Comparison of ENCODE assay signal across 15 cellular contexts in the genomic region with DNA sequence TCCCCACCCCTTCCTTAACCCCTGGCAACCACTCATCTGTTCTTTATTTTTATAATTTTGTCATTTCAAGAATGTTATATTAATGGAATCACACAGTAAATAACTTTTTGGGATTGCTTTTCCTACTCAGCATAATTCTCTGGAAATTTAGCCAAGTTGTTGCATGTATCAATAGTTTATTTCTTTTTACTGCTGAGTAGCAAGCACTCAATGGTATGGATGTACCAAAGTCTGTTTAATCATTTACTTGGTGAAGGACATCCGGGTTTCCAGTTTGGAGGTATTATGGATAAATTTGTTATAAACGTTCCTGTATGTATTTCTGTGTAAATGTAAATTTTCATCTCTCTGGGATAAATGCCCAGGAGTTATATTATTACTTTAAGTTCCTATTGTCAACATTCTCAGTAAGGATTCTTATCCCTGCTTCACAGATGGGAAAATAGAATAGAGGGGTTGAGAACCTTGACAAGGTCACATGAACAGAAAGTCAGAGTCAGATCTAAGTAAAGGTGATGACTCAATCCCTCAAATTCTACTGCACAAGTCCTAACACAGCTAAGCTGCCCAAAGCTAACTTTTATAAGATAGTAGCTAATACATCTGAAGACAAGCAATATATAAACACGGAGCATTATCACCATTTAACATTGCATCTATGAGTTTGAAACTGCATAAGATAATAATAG.
DNase-seq lines count a peak whose midpoint lies in the region; ATAC-seq and TF ChIP-seq lines count a peak whose summit lies in the region.
"Had no signal": no experiment of that assay in that cellular context is flagged by ENCODE, and none has a peak within 500 bp of the region (broad histone marks: within the 10 kb centered on the region; RNA-seq: fewer than 3 reads in every experiment).

No MANE protein-coding gene starts in this region.

- H2BK5ac ChIP-seq in trophoblast cell (ENCODE audit: low read depth, low read length, poor library complexity), result no peak overlapping the region

- H3K4me3 ChIP-seq in heart right ventricle, result no peak overlapping the region
- no peak overlapping the region for H3K4me3 ChIP-seq in left ventricle myocardium inferior
- no peak overlapping the region for H3K4me3 ChIP-seq in trophoblast cell (ENCODE audit: low read depth, low read length)
- H3K4me3 ChIP-seq: gastrocnemius medialis, lung, SK-N-MC, transverse colon had no signal

- H3K9me3 ChIP-seq in heart right ventricle (no peaks in the 10 kb centered on the region), left ventricle myocardium inferior (replicated peaks) (no peaks in the 10 kb centered on the region), trophoblast cell (ENCODE audit: insufficient read depth, low read depth, low read length) (no peaks in the 10 kb centered on the region)
- H3K9me3 ChIP-seq: gastrocnemius medialis, transverse colon had no signal

- H3K27ac ChIP-seq in heart right ventricle (peak overlapping the region in 1 of 10 donors; percentile 19), left ventricle myocardium inferior (replicated peaks) (no peak overlapping the region), foreskin keratinocyte (peak overlapping the region; percentile 45), trophoblast cell (ENCODE audit: low read depth, low read length) (no peak overlapping the region)
- H3K27ac ChIP-seq: gastrocnemius medialis, parathyroid adenoma, SK-N-MC, transverse colon had no signal

- no peak overlapping the region for H2BK120ac ChIP-seq in trophoblast cell (ENCODE audit: insufficient read depth, low read length, poor library complexity)

- in situ Hi-C loops in G401 (cut with HindIII; ENCODE audit: low sequenced_read_pairs), result no loop called here

- 50 to 58% methylated on average over 3 of the region's 3 CpGs for WGBS in heart right ventricle, 2 donors
- no CpG with 5 or more reads among the region's 3 CpGs for WGBS in trophoblast cell (ENCODE audit: extremely low coverage, insufficient coverage, insufficient read length)

- H4K91ac ChIP-seq in trophoblast cell (ENCODE audit: low read depth, low read length), result no peak overlapping the region

- H3K23ac ChIP-seq in trophoblast cell (ENCODE audit: low read length), result no peak overlapping the region

- intact Hi-C loops in heart right ventricle (cut with DNase I) (loop anchor here in 4 of 10 donors (5.0 kb wide), 5 partner anchors 50 to 430 kb away; no protein-coding TSS in a partner anchor), left ventricle myocardium inferior (cut with micrococcal nuclease) (no loop called here)

- peaks cover 2% of the 10 kb centered on the region for H3K79me1 ChIP-seq in trophoblast cell (ENCODE audit: low read length)

- H3K27me3 ChIP-seq in heart right ventricle, result no peaks in the 10 kb centered on the region
- H3K27me3 ChIP-seq in left ventricle myocardium inferior (ENCODE audit: low read depth), result no peaks in the 10 kb centered on the region
- H3K27me3 ChIP-seq in foreskin keratinocyte, result no peaks in the 10 kb centered on the region
- H3K27me3 ChIP-seq in trophoblast cell (ENCODE audit: insufficient read depth, low read length), result no peaks in the 10 kb centered on the region
- H3K27me3 ChIP-seq: gastrocnemius medialis, transverse colon had no signal

- H3K36me3 ChIP-seq in heart right ventricle (no peaks in the 10 kb centered on the region), left ventricle myocardium inferior (no peaks in the 10 kb centered on the region), trophoblast cell (ENCODE audit: control insufficient read depth in 1 of 2, insufficient read depth in 2 of 2, low read length in 2 of 2) (no peaks in the 10 kb centered on the region)
- H3K36me3 ChIP-seq: gastrocnemius medialis, transverse colon had no signal

- DNase-seq in heart right ventricle, result no peak
- DNase-seq in left ventricle myocardium inferior, result no peak
- DNase-seq in amniotic epithelial cell (ENCODE audit: low read depth), result peak; percentile 50
- peak; percentile 71 to 84 for DNase-seq in foreskin keratinocyte
- no peak for DNase-seq in G401 (ENCODE audit: low spot score)
- no peak for DNase-seq in trophoblast cell
- DNase-seq: DMS79, gastrocnemius medialis had no signal

- H2AFZ ChIP-seq in trophoblast cell (ENCODE audit: insufficient read depth, low read length, poor library complexity), result no peak overlapping the region

- no peak overlapping the region for H2AK5ac ChIP-seq in trophoblast cell (ENCODE audit: low read length)

- H3K4me1 ChIP-seq in heart right ventricle (peaks cover 0 to 13% (median 0%) of the 10 kb centered on the region in 9 donors), left ventricle myocardium inferior (peaks cover 11% of the 10 kb centered on the region), foreskin keratinocyte (peaks cover 26% of the 10 kb centered on the region), trophoblast cell (ENCODE audit: control insufficient read depth in 1 of 2, insufficient read depth in 2 of 2, low read length in 2 of 2) (no peaks in the 10 kb centered on the region)
- H3K4me1 ChIP-seq: gastrocnemius medialis, parathyroid adenoma, transverse colon had no signal

- no peak for TF ChIP-seq CTCF in heart right ventricle (IDR thresholded peaks at IDR 0.05)
- TF ChIP-seq CTCF in left ventricle myocardium inferior (IDR thresholded peaks at IDR 0.05; ENCODE audit: borderline replicate concordance), result no peak
- TF ChIP-seq CTCF in foreskin keratinocyte (conservative IDR thresholded peaks at IDR 0.05), result no peak

- H4K8ac ChIP-seq in trophoblast cell (ENCODE audit: low read depth, low read length), result no peak overlapping the region

- no peak overlapping the region for H3K18ac ChIP-seq in trophoblast cell (ENCODE audit: low read length)

- H3K4ac ChIP-seq in trophoblast cell (ENCODE audit: low read depth, low read length), result no peak overlapping the region

- ATAC-seq in heart right ventricle (peak in 6 of 8 donors; percentile 33 to 83 (median 55)), foreskin keratinocyte (peak; percentile 83), GM21737 (IDR thresholded peaks at IDR 0.05; ENCODE audit: unreplicated experiment) (no peak), GM21619 (IDR thresholded peaks at IDR 0.05; ENCODE audit: unreplicated experiment) (no peak)
- ATAC-seq: naive thymus-derived CD4-positive, alpha-beta T cell had no signal

- H2BK12ac ChIP-seq in trophoblast cell (ENCODE audit: low read length), result no peak overlapping the region

- H4K12ac ChIP-seq in trophoblast cell (ENCODE audit: low read depth, low read length), result no peak overlapping the region

- H3K14ac ChIP-seq in trophoblast cell (ENCODE audit: low read length), result no peak overlapping the region

- H3K9ac ChIP-seq in trophoblast cell (ENCODE audit: low read length), result no peak overlapping the region
- H3K9ac ChIP-seq: parathyroid adenoma had no signal

- no peak overlapping the region for H3K4me2 ChIP-seq in trophoblast cell (ENCODE audit: low read length)

- no peaks in the 10 kb centered on the region for H3K79me2 ChIP-seq in trophoblast cell (ENCODE audit: control insufficient read depth, insufficient read depth, low read length, poor library complexity)
- H3K79me2 ChIP-seq: parathyroid adenoma had no signal

Comparison
In these comparisons a context has a peak if more than half of its experiments do, and no peak if none do; other contexts are left out.
1. ATAC-seq: peak in heart right ventricle (6 of 8) and foreskin keratinocyte (single experiment); none in GM21737 (single experiment) and GM21619 (single experiment).
2. DNase-seq: peak in amniotic epithelial cell (single experiment) and foreskin keratinocyte (2 of 2); none in heart right ventricle (0 of 2), left ventricle myocardium inferior (single experiment), G401 (single experiment) and trophoblast cell (0 of 2).